1 cellular context compared by ENCODE assay signal in the genomic region with DNA sequence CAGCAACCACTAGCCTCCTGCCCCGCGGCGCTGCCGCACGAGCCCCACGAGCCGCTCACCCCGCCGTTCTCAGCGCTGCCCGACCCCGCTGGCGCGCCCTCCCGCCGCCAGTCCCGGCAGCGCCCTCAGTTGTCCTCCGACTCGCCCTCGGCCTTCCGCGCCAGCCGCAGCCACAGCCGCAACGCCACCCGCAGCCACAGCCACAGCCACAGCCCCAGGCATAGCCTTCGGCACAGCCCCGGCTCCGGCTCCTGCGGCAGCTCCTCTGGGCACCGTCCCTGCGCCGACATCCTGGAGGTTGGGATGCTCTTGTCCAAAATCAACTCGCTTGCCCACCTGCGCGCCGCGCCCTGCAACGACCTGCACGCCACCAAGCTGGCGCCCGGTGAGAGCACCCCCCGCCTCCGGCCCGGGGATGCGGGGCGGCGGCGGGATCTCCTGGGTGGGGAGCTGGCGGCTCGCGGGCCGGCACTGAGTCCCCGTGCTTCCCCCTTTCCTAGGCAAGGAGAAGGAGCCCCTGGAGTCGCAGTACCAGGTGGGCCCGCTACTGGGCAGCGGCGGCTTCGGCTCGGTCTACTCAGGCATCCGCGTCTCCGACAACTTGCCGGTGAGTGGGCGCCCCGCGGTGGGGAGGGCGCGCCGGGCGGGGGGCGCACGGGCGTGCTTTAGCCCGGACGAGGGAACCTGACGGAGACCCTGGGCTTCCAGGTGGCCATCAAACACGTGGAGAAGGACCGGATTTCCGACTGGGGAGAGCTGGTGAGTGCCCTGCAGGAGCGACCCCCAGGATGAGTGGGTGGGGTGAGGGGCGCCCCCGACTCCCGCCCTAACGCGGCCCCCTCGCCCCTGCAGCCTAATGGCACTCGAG.
A peak's percentile ranks its signal among the peaks of the same experiment; 100 is the strongest.
TF ChIP-seq lines count a peak whose summit lies in the region.

No MANE protein-coding gene starts in this region.

TF ChIP-seq in HCT116, 20 proteins besides CTCF, POLR2A, EP300 and RAD21 (continued from another document):
- TF ChIP-seq ELF1 (IDR thresholded peaks at IDR 0.05; ENCODE audit: borderline replicate concordance, low read depth) (no peak), YY1 (IDR thresholded peaks at IDR 0.05; ENCODE audit: extremely low read depth, insufficient replicate concordance, low read depth, low read length) (no peak), ZFX (IDR thresholded peaks at IDR 0.05) (peak; percentile 50; the same call in 1 of the 2 replicates), CEBPB (IDR thresholded peaks at IDR 0.05; ENCODE audit: low read depth) (no peak), JUND (IDR thresholded peaks at IDR 0.05) (no peak), EZH2phosphoT487 (IDR thresholded peaks at IDR 0.05; ENCODE audit: borderline replicate concordance) (no peak), CBX3 (IDR thresholded peaks at IDR 0.05; ENCODE audit: low read depth) (no peak)
- TF ChIP-seq, protein P1, sequence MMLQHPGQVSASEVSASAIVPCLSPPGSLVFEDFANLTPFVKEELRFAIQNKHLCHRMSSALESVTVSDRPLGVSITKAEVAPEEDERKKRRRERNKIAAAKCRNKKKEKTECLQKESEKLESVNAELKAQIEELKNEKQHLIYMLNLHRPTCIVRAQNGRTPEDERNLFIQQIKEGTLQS (IDR thresholded peaks at IDR 0.05) = no peak
- TF ChIP-seq, protein P2, sequence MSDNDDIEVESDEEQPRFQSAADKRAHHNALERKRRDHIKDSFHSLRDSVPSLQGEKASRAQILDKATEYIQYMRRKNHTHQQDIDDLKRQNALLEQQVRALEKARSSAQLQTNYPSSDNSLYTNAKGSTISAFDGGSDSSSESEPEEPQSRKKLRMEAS (IDR thresholded peaks at IDR 0.05) = 0 out of 2 replicates have a peak, but pooled peaks have one; percentile 33
- TF ChIP-seq, protein P3, sequence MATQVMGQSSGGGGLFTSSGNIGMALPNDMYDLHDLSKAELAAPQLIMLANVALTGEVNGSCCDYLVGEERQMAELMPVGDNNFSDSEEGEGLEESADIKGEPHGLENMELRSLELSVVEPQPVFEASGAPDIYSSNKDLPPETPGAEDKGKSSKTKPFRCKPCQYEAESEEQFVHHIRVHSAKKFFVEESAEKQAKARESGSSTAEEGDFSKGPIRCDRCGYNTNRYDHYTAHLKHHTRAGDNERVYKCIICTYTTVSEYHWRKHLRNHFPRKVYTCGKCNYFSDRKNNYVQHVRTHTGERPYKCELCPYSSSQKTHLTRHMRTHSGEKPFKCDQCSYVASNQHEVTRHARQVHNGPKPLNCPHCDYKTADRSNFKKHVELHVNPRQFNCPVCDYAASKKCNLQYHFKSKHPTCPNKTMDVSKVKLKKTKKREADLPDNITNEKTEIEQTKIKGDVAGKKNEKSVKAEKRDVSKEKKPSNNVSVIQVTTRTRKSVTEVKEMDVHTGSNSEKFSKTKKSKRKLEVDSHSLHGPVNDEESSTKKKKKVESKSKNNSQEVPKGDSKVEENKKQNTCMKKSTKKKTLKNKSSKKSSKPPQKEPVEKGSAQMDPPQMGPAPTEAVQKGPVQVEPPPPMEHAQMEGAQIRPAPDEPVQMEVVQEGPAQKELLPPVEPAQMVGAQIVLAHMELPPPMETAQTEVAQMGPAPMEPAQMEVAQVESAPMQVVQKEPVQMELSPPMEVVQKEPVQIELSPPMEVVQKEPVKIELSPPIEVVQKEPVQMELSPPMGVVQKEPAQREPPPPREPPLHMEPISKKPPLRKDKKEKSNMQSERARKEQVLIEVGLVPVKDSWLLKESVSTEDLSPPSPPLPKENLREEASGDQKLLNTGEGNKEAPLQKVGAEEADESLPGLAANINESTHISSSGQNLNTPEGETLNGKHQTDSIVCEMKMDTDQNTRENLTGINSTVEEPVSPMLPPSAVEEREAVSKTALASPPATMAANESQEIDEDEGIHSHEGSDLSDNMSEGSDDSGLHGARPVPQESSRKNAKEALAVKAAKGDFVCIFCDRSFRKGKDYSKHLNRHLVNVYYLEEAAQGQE (IDR thresholded peaks at IDR 0.05; ENCODE audit: low read depth) = no peak
